Comparison of ENCODE assay signal across 16 cellular contexts in genomic region chr11:22554221-22554620, GRCh38.
A peak's percentile ranks its signal among the peaks of the same experiment; 100 is the strongest.
DNase-seq lines count a peak whose midpoint lies in the region; ATAC-seq and TF ChIP-seq lines count a peak whose summit lies in the region.
"Had no signal": no experiment of that assay in that cellular context is flagged by ENCODE, and none has a peak within 500 bp of the region (broad histone marks: within the 10 kb centered on the region; RNA-seq: fewer than 3 reads in every experiment).

No MANE protein-coding gene starts in this region.

- H3K4me3 ChIP-seq in gastroesophageal sphincter, result no peak overlapping the region

- H3K4me3 Mint-ChIP-seq in activated T-helper 1 cell treated with anti-CD3 and anti-CD28 coated beads, Interleukin-12 subunit alpha, Interleukin-12 subunit beta, Interleukin-2, Interleukin-4 antibody, amounts not matched to agents 30 ng/mL and 10 ng/mL and 1 ng/mL, durations not matched to agents 14 hours and 24 hours and 36 hours, result no peak overlapping the region
- H3K4me3 Mint-ChIP-seq: activated CD4-positive, alpha-beta memory T cell treated with anti-CD3 and anti-CD28 coated beads for 36 hours; stimulated activated naive CD8-positive, alpha-beta T cell treated with anti-CD3 and anti-CD28 coated beads, Interleukin-15, Interleukin-2, amounts not matched to agents 100 ng/mL and 50 ng/mL, for 24 hours had no signal

- WGBS in gastroesophageal sphincter (ENCODE audit: low coverage in 1 of 2), 2 donors, result 35 to 42% methylated on average over 1 of the region's 1 CpG

- no peak overlapping the region for H3K27ac ChIP-seq in gastroesophageal sphincter

- TF ChIP-seq POLR2A in gastroesophageal sphincter (IDR thresholded peaks at IDR 0.05) (no peak), erythroblast (IDR thresholded peaks at IDR 0.05; ENCODE audit: low read length) (no peak)

- peak; percentile 92 for ATAC-seq in GM18502 (IDR thresholded peaks at IDR 0.05; ENCODE audit: poor library complexity, unreplicated experiment)
- ATAC-seq in GM19372 (IDR thresholded peaks at IDR 0.05; ENCODE audit: low read depth, unreplicated experiment), result peak; percentile 85
- ATAC-seq in HG02798 (IDR thresholded peaks at IDR 0.05; ENCODE audit: poor library complexity, unreplicated experiment), result peak; percentile 75
- peak; percentile 68 for ATAC-seq in HG03457 (IDR thresholded peaks at IDR 0.05; ENCODE audit: unreplicated experiment)
- no peak for ATAC-seq in gastroesophageal sphincter
- ATAC-seq: left lobe of liver had no signal

- no peaks in the 10 kb centered on the region for H3K27me3 ChIP-seq in gastroesophageal sphincter

- TF ChIP-seq EP300 in gastroesophageal sphincter (IDR thresholded peaks at IDR 0.05), result no peak

- intact Hi-C loops in activated T-helper 1 cell treated with anti-CD3 and anti-CD28 coated beads, Interleukin-12 subunit alpha, Interleukin-12 subunit beta, Interleukin-2, Interleukin-4 antibody, amounts not matched to agents 30 ng/mL and 10 ng/mL and 1 ng/mL, durations not matched to agents 14 hours and 24 hours and 36 hours (cut with micrococcal nuclease), result no loop called here

- H3K27ac Mint-ChIP-seq in activated T-helper 1 cell treated with anti-CD3 and anti-CD28 coated beads, Interleukin-12 subunit alpha, Interleukin-12 subunit beta, Interleukin-2, Interleukin-4 antibody, amounts not matched to agents 30 ng/mL and 10 ng/mL and 1 ng/mL, durations not matched to agents 14 hours and 24 hours and 36 hours, result no peak overlapping the region
- H3K27ac Mint-ChIP-seq: activated CD4-positive, alpha-beta memory T cell treated with anti-CD3 and anti-CD28 coated beads for 36 hours; stimulated activated naive CD8-positive, alpha-beta T cell treated with anti-CD3 and anti-CD28 coated beads, Interleukin-15, Interleukin-2, amounts not matched to agents 100 ng/mL and 50 ng/mL, for 24 hours had no signal

- no peaks in the 10 kb centered on the region for H3K4me1 ChIP-seq in gastroesophageal sphincter

- no peaks in the 10 kb centered on the region for H3K4me1 Mint-ChIP-seq in activated T-helper 1 cell treated with anti-CD3 and anti-CD28 coated beads, Interleukin-12 subunit alpha, Interleukin-12 subunit beta, Interleukin-2, Interleukin-4 antibody, amounts not matched to agents 30 ng/mL and 10 ng/mL and 1 ng/mL, durations not matched to agents 14 hours and 24 hours and 36 hours (ENCODE audit: low read depth)

- H3K9me3 ChIP-seq in gastroesophageal sphincter, result no peaks in the 10 kb centered on the region

- TF ChIP-seq CTCF in gastroesophageal sphincter (IDR thresholded peaks at IDR 0.05), result no peak

- peaks cover 4% of the 10 kb centered on the region for H3K27me3 Mint-ChIP-seq in activated T-helper 1 cell treated with anti-CD3 and anti-CD28 coated beads, Interleukin-12 subunit alpha, Interleukin-12 subunit beta, Interleukin-2, Interleukin-4 antibody, amounts not matched to agents 30 ng/mL and 10 ng/mL and 1 ng/mL, durations not matched to agents 14 hours and 24 hours and 36 hours (ENCODE audit: insufficient read depth)

- H3K36me3 Mint-ChIP-seq in activated T-helper 1 cell treated with anti-CD3 and anti-CD28 coated beads, Interleukin-12 subunit alpha, Interleukin-12 subunit beta, Interleukin-2, Interleukin-4 antibody, amounts not matched to agents 30 ng/mL and 10 ng/mL and 1 ng/mL, durations not matched to agents 14 hours and 24 hours and 36 hours (ENCODE audit: low read depth), result no peaks in the 10 kb centered on the region
- H3K36me3 Mint-ChIP-seq: activated CD4-positive, alpha-beta memory T cell treated with anti-CD3 and anti-CD28 coated beads for 36 hours had no signal

- H3K9me3 Mint-ChIP-seq in activated T-helper 1 cell treated with anti-CD3 and anti-CD28 coated beads, Interleukin-12 subunit alpha, Interleukin-12 subunit beta, Interleukin-2, Interleukin-4 antibody, amounts not matched to agents 30 ng/mL and 10 ng/mL and 1 ng/mL, durations not matched to agents 14 hours and 24 hours and 36 hours, result no peaks in the 10 kb centered on the region
- H3K9me3 Mint-ChIP-seq: activated CD4-positive, alpha-beta memory T cell treated with anti-CD3 and anti-CD28 coated beads for 36 hours; stimulated activated naive CD8-positive, alpha-beta T cell treated with anti-CD3 and anti-CD28 coated beads, Interleukin-15, Interleukin-2, amounts not matched to agents 100 ng/mL and 50 ng/mL, for 24 hours had no signal

- DNase-seq in activated T-cell treated with anti-CD3 and anti-CD28 coated beads for 4 hours, result no peak
- no peak for DNase-seq in activated T-helper 1 cell treated with anti-CD3 and anti-CD28 coated beads, Interleukin-12 subunit alpha, Interleukin-12 subunit beta, Interleukin-2, Interleukin-4 antibody, amounts not matched to agents 30 ng/mL and 10 ng/mL and 1 ng/mL, durations not matched to agents 14 hours and 24 hours and 36 hours (ENCODE audit: low spot score)
- DNase-seq in erythroblast (lab: John Stamatoyannopoulos, UW), result no peak
- DNase-seq: activated CD4-positive, alpha-beta memory T cell treated with anti-CD3 and anti-CD28 coated beads for 36 hours; amniotic stem cell; C1 segment of cervical spinal cord; effector CD4-positive, alpha-beta T cell; NCI-H1105 treated with DMSO at 0.1 percent for 48 hours; nucleus accumbens had no signal

- H3K36me3 ChIP-seq in gastroesophageal sphincter, result no peaks in the 10 kb centered on the region
